Comparison of ENCODE assay signal across 8 cellular contexts in genomic region chr12:131830335-131831020, GRCh38. TPM values are rescaled to one million over a fixed set of nuclear protein-coding genes. Genes with fewer than 3 reads are reported as not detected.
DNase-seq lines count a peak whose midpoint lies in the region; ATAC-seq, FAIRE-seq and TF ChIP-seq lines count a peak whose summit lies in the region.

No MANE protein-coding gene starts in this region.

- peaks cover 30% of the 10 kb centered on the region for H3K27me3 Mint-ChIP-seq in activated naive CD4-positive, alpha-beta T cell treated with anti-CD3 and anti-CD28 coated beads, Interleukin-2, amount 50 U/mL, for 24 hours
- peaks cover 25 to 35% of the 10 kb centered on the region in 2 donors for H3K27me3 Mint-ChIP-seq in natural killer cell (ENCODE audit: low read depth in 2 of 2)

- DNase-seq in COLO829 (ENCODE audit: low spot score): peak; percentile 76
- DNase-seq in NCI-H345 (lab: John Stamatoyannopoulos, UW): peak; percentile 80
- peak; percentile 82 to 85 for DNase-seq in frontal cortex (ENCODE audit: low spot score in 2 of 2)
- DNase-seq in natural killer cell: no peak

- H3K4me3 Mint-ChIP-seq in activated naive CD4-positive, alpha-beta T cell treated with anti-CD3 and anti-CD28 coated beads, Interleukin-2, amount 50 U/mL, for 24 hours: peak overlapping the region; percentile 67
- H3K4me3 Mint-ChIP-seq in natural killer cell: peak overlapping the region; percentile 40

- H3K36me3 Mint-ChIP-seq in activated naive CD4-positive, alpha-beta T cell treated with anti-CD3 and anti-CD28 coated beads, Interleukin-2, amount 50 U/mL, for 24 hours: no peaks in the 10 kb centered on the region
- H3K36me3 Mint-ChIP-seq in natural killer cell: no peaks in the 10 kb centered on the region

- intact Hi-C loops in natural killer cell (cut with micrococcal nuclease): loop anchor here (5.0 to 10.0 kb wide), 2 partner anchors 174 to 728 kb away; no protein-coding TSS in a partner anchor

- H3K27ac Mint-ChIP-seq in activated naive CD4-positive, alpha-beta T cell treated with anti-CD3 and anti-CD28 coated beads, Interleukin-2, amount 50 U/mL, for 24 hours: no peak overlapping the region
- no peak overlapping the region for H3K27ac Mint-ChIP-seq in natural killer cell

- no peak for FAIRE-seq in frontal cortex (lab: Jason Lieb, UNC)

- H3K9me3 Mint-ChIP-seq in activated naive CD4-positive, alpha-beta T cell treated with anti-CD3 and anti-CD28 coated beads, Interleukin-2, amount 50 U/mL, for 24 hours: no peaks in the 10 kb centered on the region
- H3K9me3 Mint-ChIP-seq in natural killer cell: no peaks in the 10 kb centered on the region

- peak; percentile 40 for TF ChIP-seq CTCF in natural killer cell (IDR thresholded peaks at IDR 0.05)

- ATAC-seq in GM21529 (IDR thresholded peaks at IDR 0.05; ENCODE audit: unreplicated experiment): peak; percentile 58
- peak; percentile 49 to 65 (median 65) for ATAC-seq in natural killer cell
- ATAC-seq in HG03378 (IDR thresholded peaks at IDR 0.05; ENCODE audit: unreplicated experiment): no peak
- no peak for ATAC-seq in HG02623 (IDR thresholded peaks at IDR 0.05; ENCODE audit: unreplicated experiment)

- H3K4me1 Mint-ChIP-seq in activated naive CD4-positive, alpha-beta T cell treated with anti-CD3 and anti-CD28 coated beads, Interleukin-2, amount 50 U/mL, for 24 hours: peaks cover 15% of the 10 kb centered on the region
- H3K4me1 Mint-ChIP-seq in natural killer cell: peaks cover 4 to 11% of the 10 kb centered on the region in 2 donors

RNA-seq across cellular contexts. Expression of gene MMP17, which starts 2.3 kb away (rescaled TPM):
- total RNA-seq in frontal cortex (38.7 TPM), natural killer cell (1 to 10 TPM; 1.6 to 2.0 (median 1.7) TPM)

Comparison
In these comparisons a context has a peak if more than half of its experiments do, and no peak if none do; other contexts are left out.
1. ATAC-seq: peak in GM21529 (single experiment) and natural killer cell (3 of 3); none in HG03378 (single experiment) and HG02623 (single experiment).
2. RNA of gene MMP17, which starts 2.3 kb away (total RNA-seq): 38.7 TPM in frontal cortex (single experiment); 1.6 to 2.0 TPM in natural killer cell; every median in the first group is over 10 times any median in the second.